10 cellular contexts compared by ENCODE assay signal in the genomic region with DNA sequence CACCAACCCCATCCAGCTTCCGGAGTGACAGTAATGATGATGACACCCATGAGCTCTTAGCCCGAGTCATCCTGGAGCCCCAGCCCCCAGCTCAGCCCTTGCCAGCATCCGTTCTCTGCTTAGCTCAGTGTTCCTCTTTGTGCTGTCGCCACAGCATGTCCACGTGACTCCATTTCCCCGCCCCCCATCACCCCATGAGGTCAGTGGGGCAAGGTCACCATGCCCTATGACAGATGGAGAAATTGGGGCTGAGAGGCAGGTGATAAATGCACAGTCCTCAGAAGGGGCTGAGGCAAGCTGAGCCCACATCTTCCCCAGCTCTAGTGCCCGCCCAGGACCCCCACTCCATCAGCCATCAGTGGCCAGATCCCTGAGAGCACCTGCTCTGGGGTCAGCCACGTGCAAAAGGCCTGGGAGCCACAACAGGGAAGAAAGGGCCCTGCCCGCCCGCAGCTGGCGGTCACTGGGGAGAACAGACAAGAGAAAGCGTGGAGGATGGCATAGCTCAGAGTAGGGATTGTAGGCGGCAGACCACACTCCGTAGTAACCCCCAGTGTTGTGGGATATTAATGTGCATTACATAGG. TPM values are rescaled to one million over a fixed set of nuclear protein-coding genes. Genes with fewer than 3 reads are reported as not detected.
DNase-seq lines count a peak whose midpoint lies in the region; ATAC-seq and TF ChIP-seq lines count a peak whose summit lies in the region.
"Had no signal": no experiment of that assay in that cellular context is flagged by ENCODE, and none has a peak within 500 bp of the region (broad histone marks: within the 10 kb centered on the region; RNA-seq: fewer than 3 reads in every experiment).

No MANE protein-coding gene starts in this region.

- H3K27me3 Mint-ChIP-seq in activated T-helper 17 cell treated with anti-CD3 and anti-CD28 coated beads, Interleukin-2, amount 50 U/mL, for 72 hours: peaks cover 3% of the 10 kb centered on the region

- H3K27ac ChIP-seq in DOHH2 (ENCODE audit: low read depth, low read length) (no peak overlapping the region), KMS-11 (no peak overlapping the region)

- peak overlapping the region; percentile 5; the same call in 1 of the 2 replicates for H2AFZ ChIP-seq in KMS-11 (ENCODE audit: low read depth)

- H3K4me1 Mint-ChIP-seq in activated T-helper 17 cell treated with anti-CD3 and anti-CD28 coated beads, Interleukin-2, amount 50 U/mL, for 72 hours: peaks cover 4% of the 10 kb centered on the region

- no peaks in the 10 kb centered on the region for H3K9me3 Mint-ChIP-seq in activated T-helper 17 cell treated with anti-CD3 and anti-CD28 coated beads, Interleukin-2, amount 50 U/mL, for 72 hours

- peak; percentile 68 for ATAC-seq in activated T-helper 17 cell treated with anti-CD3 and anti-CD28 coated beads, Interleukin-2, amount 50 U/mL, for 72 hours (replicated peaks)
- ATAC-seq in HG03565 (IDR thresholded peaks at IDR 0.05; ENCODE audit: unreplicated experiment): no peak
- ATAC-seq in HG02571 (IDR thresholded peaks at IDR 0.05; ENCODE audit: unreplicated experiment): no peak
- ATAC-seq: esophagus mucosa had no signal

- CTCF ChIA-PET in HEK293T (lab: Yijun Ruan, JAX): interaction anchor here (0.7 to 2.3 kb wide), 5 partner anchors 9 to 444 kb away, joined by 3 to 16 read pairs (median 3); a partner anchor contains a TSS

- H4K20me1 ChIP-seq in DOHH2 (ENCODE audit: control insufficient read depth, insufficient read depth, low read depth, low read length) (no peaks in the 10 kb centered on the region), KMS-11 (ENCODE audit: insufficient read depth) (no peaks in the 10 kb centered on the region)

- H3K4me3 ChIP-seq in DOHH2 (ENCODE audit: low read length): no peak overlapping the region
- no peak overlapping the region for H3K4me3 ChIP-seq in KMS-11 (IDR thresholded peaks at IDR 0.05; ENCODE audit: insufficient read depth, low read depth, low read length)

- H3K36me3 ChIP-seq in DOHH2 (ENCODE audit: control insufficient read depth, low read length) (no peaks in the 10 kb centered on the region), KMS-11 (ENCODE audit: insufficient read depth) (no peaks in the 10 kb centered on the region)

- H3F3A ChIP-seq in DOHH2 (ENCODE audit: control insufficient read depth, insufficient read depth): 0 out of 2 replicates have a peak, but pooled peaks cover 3% of the 10 kb centered on the region

- TF ChIP-seq CTCF in DOHH2 (IDR thresholded peaks at IDR 0.05; ENCODE audit: low read depth, low read length, poor library complexity, severe bottlenecking) (no peak), KMS-11 (conservative IDR thresholded peaks at IDR 0.05; ENCODE audit: low read depth, low read length) (no peak)

- H3K79me2 ChIP-seq in DOHH2 (ENCODE audit: control insufficient read depth, low read length) (no peaks in the 10 kb centered on the region), KMS-11 (ENCODE audit: insufficient read depth, low read depth) (no peaks in the 10 kb centered on the region)

- H3K27ac Mint-ChIP-seq in activated T-helper 17 cell treated with anti-CD3 and anti-CD28 coated beads, Interleukin-2, amount 50 U/mL, for 72 hours: peak overlapping the region; percentile 38

- no peaks in the 10 kb centered on the region for H3K36me3 Mint-ChIP-seq in activated T-helper 17 cell treated with anti-CD3 and anti-CD28 coated beads, Interleukin-2, amount 50 U/mL, for 72 hours (ENCODE audit: low read depth)

- H3K9me2 ChIP-seq in DOHH2 (replicated peaks; ENCODE audit: control insufficient read depth, low read length): no peaks in the 10 kb centered on the region

- no peak overlapping the region for H3K9ac ChIP-seq in KMS-11

- H3K4me1 ChIP-seq in DOHH2 (ENCODE audit: control insufficient read depth, low read length) (peaks cover 17% of the 10 kb centered on the region), KMS-11 (ENCODE audit: low read depth, poor library complexity, severe bottlenecking) (peaks cover 5% of the 10 kb centered on the region)

- no peaks in the 10 kb centered on the region for H3K9me3 ChIP-seq in DOHH2 (ENCODE audit: control insufficient read depth, insufficient read depth, low read length)

- DNase-seq in midbrain (lab: John Stamatoyannopoulos, UW) (peak; percentile 22), HEK293T (ENCODE audit: extremely low spot score) (no peak)
- DNase-seq in effector CD4-positive, alpha-beta T cell: no peak
- DNase-seq: NCI-H510A had no signal

- POLR2A ChIA-PET in HEK293T (lab: Yijun Ruan, JAX): interaction anchor here (0.8 to 1.9 kb wide), 4 partner anchors 9 to 117 kb away, joined by 3 to 10 read pairs (median 4); a partner anchor contains a TSS

- H3K4me2 ChIP-seq in DOHH2 (ENCODE audit: low read length) (peak overlapping the region; percentile 38), KMS-11 (no peak overlapping the region)

- H3K27me3 ChIP-seq in DOHH2 (ENCODE audit: control insufficient read depth, low read length) (no peaks in the 10 kb centered on the region), KMS-11 (ENCODE audit: insufficient read depth, low read depth) (peaks cover 18% of the 10 kb centered on the region)

- no peak overlapping the region for H3K4me3 Mint-ChIP-seq in activated T-helper 17 cell treated with anti-CD3 and anti-CD28 coated beads, Interleukin-2, amount 50 U/mL, for 72 hours

TF ChIP-seq in HEK293T, 16 proteins besides CTCF, POLR2A, EP300 and RAD21:
- no peak for TF ChIP-seq ELF4 (IDR thresholded peaks at IDR 0.05)
- no peak for TF ChIP-seq HDGF (IDR thresholded peaks at IDR 0.05; ENCODE audit: borderline replicate concordance)
- no peak for TF ChIP-seq FOXM1 (IDR thresholded peaks at IDR 0.05; ENCODE audit: borderline replicate concordance)
- no peak for TF ChIP-seq BHLHE40 (IDR thresholded peaks at IDR 0.05; ENCODE audit: borderline replicate concordance)
- TF ChIP-seq SUZ12 (IDR thresholded peaks at IDR 0.05): no peak
- TF ChIP-seq LEF1 (IDR thresholded peaks at IDR 0.05; ENCODE audit: borderline replicate concordance): no peak
- TF ChIP-seq L3MBTL2 (conservative IDR thresholded peaks at IDR 0.05): no peak
- TF ChIP-seq ZNF384 (IDR thresholded peaks at IDR 0.05): no peak
TF ChIP-seq in HEK293T: peak in this region for 0.

RNA-seq across cellular contexts. Expression of a gene that starts 17.1 kb away (rescaled TPM):
- 1 to 10 TPM in 1 of 2 donors, under 1 TPM in 1; 0.54 to 1.2 TPM for total RNA-seq in activated T-helper 17 cell treated with anti-CD3 and anti-CD28 coated beads, Interleukin-2, amount 50 U/mL, for 72 hours

RNA-seq across cellular contexts. Expression of a gene that starts 26.7 kb away (rescaled TPM):
- total RNA-seq in activated T-helper 17 cell treated with anti-CD3 and anti-CD28 coated beads, Interleukin-2, amount 50 U/mL, for 72 hours: 10 to 100 TPM; 43.4 to 51.4 TPM

RNA-seq across cellular contexts. Expression of a gene that starts 46.3 kb away (rescaled TPM):
- total RNA-seq in activated T-helper 17 cell treated with anti-CD3 and anti-CD28 coated beads, Interleukin-2, amount 50 U/mL, for 72 hours: 10 to 100 TPM; 19.0 to 22.1 TPM
